8 cellular contexts compared by ENCODE assay signal in genomic region chr3:47782538-47783308, GRCh38. TPM values are rescaled to one million over a fixed set of nuclear protein-coding genes. Genes with fewer than 3 reads are reported as not detected.
A peak's percentile ranks its signal among the peaks of the same experiment; 100 is the strongest.
DNase-seq lines count a peak whose midpoint lies in the region; ATAC-seq and TF ChIP-seq lines count a peak whose summit lies in the region.

No MANE protein-coding gene starts in this region.

- H2AFZ ChIP-seq in IMR-90 (replicated peaks; ENCODE audit: low read length, poor library complexity): peak overlapping the region; percentile 98

- no TSS peak for BruUV-seq in IMR-90 (replicated peaks; lab: Mats Ljungman, UMichigan)

- no peak for TF ChIP-seq POLR2A in IMR-90 (IDR thresholded peaks at IDR 0.05; ENCODE audit: low read depth, low read length)

- H3K27me3 ChIP-seq in CD8-positive, alpha-beta memory T cell (ENCODE audit: insufficient read depth, low read length, poor library complexity, severe bottlenecking): no peaks in the 10 kb centered on the region
- H3K27me3 ChIP-seq in IMR-90 (ENCODE audit: control insufficient read depth, insufficient read depth, low read length): no peaks in the 10 kb centered on the region
- H3K27me3 ChIP-seq in naive thymus-derived CD4-positive, alpha-beta T cell (ENCODE audit: control insufficient read depth in 2 of 2, insufficient read depth in 2 of 2, low read length in 2 of 2): no peaks in the 10 kb centered on the region

- H4K5ac ChIP-seq in IMR-90 (ENCODE audit: low read depth, low read length): peak overlapping the region; percentile 86

- H2BK5ac ChIP-seq in IMR-90 (ENCODE audit: low read depth, low read length, poor library complexity, severe bottlenecking): peak overlapping the region; percentile 97

- peak overlapping the region; percentile 98 to 99 for H4K8ac ChIP-seq in IMR-90 (ENCODE audit: low read depth in 2 of 2, low read length in 2 of 2)

- no peaks in the 10 kb centered on the region for H3K9me3 Mint-ChIP-seq in CD8-positive, alpha-beta memory T cell
- H3K9me3 Mint-ChIP-seq in central memory CD8-positive, alpha-beta T cell: no peaks in the 10 kb centered on the region
- peaks cover 0 to 3% (median 0%) of the 10 kb centered on the region in 11 donors for H3K9me3 Mint-ChIP-seq in naive thymus-derived CD4-positive, alpha-beta T cell

- H3K79me1 ChIP-seq in IMR-90 (ENCODE audit: low read depth in 1 of 2, low read length in 2 of 2): peaks cover 3 to 32% of the 10 kb centered on the region in 2 experiments; a peak in 3 of 4 replicates

- H3K18ac ChIP-seq in IMR-90 (ENCODE audit: low read depth, low read length): peak overlapping the region; percentile 8; the same call in 1 of the 2 replicates

- TF ChIP-seq RAD21 in IMR-90 (IDR thresholded peaks at IDR 0.05; ENCODE audit: low read length): no peak

- POLR2A ChIA-PET in CD8-positive, alpha-beta memory T cell (lab: Charles Lee): no interaction called here
- POLR2A ChIA-PET in IMR-90 (lab: Charles Lee; ENCODE audit: unreplicated experiment): no interaction called here
- POLR2A ChIA-PET in naive thymus-derived CD4-positive, alpha-beta T cell (lab: Charles Lee): no interaction called here

- H3K9ac ChIP-seq in IMR-90 (ENCODE audit: low read depth, low read length): peak overlapping the region; percentile 97

- H4K91ac ChIP-seq in IMR-90 (ENCODE audit: insufficient read depth, low read depth, low read length): peak overlapping the region; percentile 96

- peaks cover 26% of the 10 kb centered on the region for H4K20me1 ChIP-seq in IMR-90 (ENCODE audit: insufficient read depth, low read length)

- peaks cover 3% of the 10 kb centered on the region; the same call in 1 of the 2 replicates for H3K9me1 ChIP-seq in IMR-90 (ENCODE audit: insufficient read depth, low read length)

- no peak for TF ChIP-seq CTCF in IMR-90 (conservative IDR thresholded peaks at IDR 0.05; ENCODE audit: low read depth, low read length)

- peak overlapping the region; percentile 90 for H3K27ac ChIP-seq in CD8-positive, alpha-beta memory T cell (ENCODE audit: low read depth, low read length)
- H3K27ac ChIP-seq in IMR-90 (ENCODE audit: insufficient read depth, low read length): peak overlapping the region; percentile 92
- peak overlapping the region; percentile 99 for H3K27ac ChIP-seq in naive thymus-derived CD4-positive, alpha-beta T cell (ENCODE audit: low read depth, low read length)

- H2BK120ac ChIP-seq in IMR-90 (ENCODE audit: low read depth, low read length): no peak overlapping the region

- H3K36me3 Mint-ChIP-seq in CD8-positive, alpha-beta memory T cell: peaks cover 0 to 12% (median 0%) of the 10 kb centered on the region in 3 donors
- H3K36me3 Mint-ChIP-seq in central memory CD8-positive, alpha-beta T cell (ENCODE audit: insufficient read depth): peaks cover 15% of the 10 kb centered on the region
- H3K36me3 Mint-ChIP-seq in naive thymus-derived CD4-positive, alpha-beta T cell: peaks cover 0 to 4% (median 0%) of the 10 kb centered on the region in 5 donors

- no peaks in the 10 kb centered on the region for H3K36me3 ChIP-seq in CD8-positive, alpha-beta memory T cell (ENCODE audit: insufficient read depth, low read length)
- 0 out of 2 replicates have a peak, but pooled peaks cover 2% of the 10 kb centered on the region for H3K36me3 ChIP-seq in IMR-90 (ENCODE audit: control insufficient read depth, insufficient read depth, low read length)
- H3K36me3 ChIP-seq in naive thymus-derived CD4-positive, alpha-beta T cell (ENCODE audit: control insufficient read depth in 2 of 3, insufficient read depth in 3 of 3, low read length in 3 of 3): no peaks in the 10 kb centered on the region

- no peak overlapping the region for H2BK20ac ChIP-seq in IMR-90 (ENCODE audit: low read depth, low read length)

- peak overlapping the region; percentile 93 to 99 (median 97) for H3K27ac Mint-ChIP-seq in CD8-positive, alpha-beta memory T cell
- peak overlapping the region; percentile 96 for H3K27ac Mint-ChIP-seq in central memory CD8-positive, alpha-beta T cell (ENCODE audit: low read depth)
- peak overlapping the region; percentile 93 to 100 (median 98) for H3K27ac Mint-ChIP-seq in naive thymus-derived CD4-positive, alpha-beta T cell

- DNase-seq in CD8-positive, alpha-beta memory T cell: no peak
- DNase-seq in IMR-90 (no peak), head of caudate nucleus (no peak), KG1 (lab: John Stamatoyannopoulos, UW) (no peak)
- no peak for DNase-seq in central memory CD8-positive, alpha-beta T cell (ENCODE audit: low spot score in 2 of 2)
- no peak for DNase-seq in naive thymus-derived CD4-positive, alpha-beta T cell
- DNase-seq in activated CD4-positive, CD25-positive, alpha-beta regulatory T cell (lab: John Stamatoyannopoulos, UW): no peak

- ATAC-seq in IMR-90 (ENCODE audit: low read depth): no peak
- no peak for ATAC-seq in central memory CD8-positive, alpha-beta T cell (replicated peaks; ENCODE audit: extremely low read depth, poor library complexity, severe bottlenecking)
- ATAC-seq in naive thymus-derived CD4-positive, alpha-beta T cell: no peak
- no peak for ATAC-seq in HG03457 (IDR thresholded peaks at IDR 0.05; ENCODE audit: unreplicated experiment)

- CTCF ChIA-PET in CD8-positive, alpha-beta memory T cell (lab: Charles Lee): no interaction called here
- CTCF ChIA-PET in IMR-90 (lab: Yijun Ruan, JAX): no interaction called here
- CTCF ChIA-PET in naive thymus-derived CD4-positive, alpha-beta T cell (lab: Charles Lee): no interaction called here

- H3K4me1 ChIP-seq in CD8-positive, alpha-beta memory T cell (ENCODE audit: insufficient read depth, low read length): peaks cover 35% of the 10 kb centered on the region
- peaks cover 2% of the 10 kb centered on the region for H3K4me1 ChIP-seq in IMR-90 (ENCODE audit: control insufficient read depth, insufficient read depth, low read length)
- H3K4me1 ChIP-seq in naive thymus-derived CD4-positive, alpha-beta T cell (ENCODE audit: control insufficient read depth in 2 of 2, insufficient read depth in 2 of 2, low read length in 2 of 2): peaks cover 18 to 21% of the 10 kb centered on the region in 2 donors

- intact Hi-C loops in IMR-90 (cut with micrococcal nuclease): no loop called here
- intact Hi-C loops in naive thymus-derived CD4-positive, alpha-beta T cell (cut with micrococcal nuclease): loop anchor here (1.0 to 10.0 kb wide), 9 partner anchors 21 to 1630 kb away; partner anchors contain the start of genes CCDC12 (in 1 of the 2), CSPG5 (in 1 of the 2), DHX30 (in 1 of the 2) and ELP6 (in 1 of the 2)
- intact Hi-C loops in head of caudate nucleus (cut with DNase I): no loop called here

- H3K14ac ChIP-seq in IMR-90 (replicated peaks; ENCODE audit: low read depth, low read length): peak overlapping the region; percentile 98

- H3K56ac ChIP-seq in IMR-90 (ENCODE audit: extremely low read depth, insufficient read depth, low read length): peak overlapping the region; percentile 94

- H3K4me3 Mint-ChIP-seq in CD8-positive, alpha-beta memory T cell: peak overlapping the region; percentile 87 to 96 (median 93)
- peak overlapping the region; percentile 93 for H3K4me3 Mint-ChIP-seq in central memory CD8-positive, alpha-beta T cell
- peak overlapping the region; percentile 87 to 96 (median 93) for H3K4me3 Mint-ChIP-seq in naive thymus-derived CD4-positive, alpha-beta T cell

- H3K27me3 Mint-ChIP-seq in CD8-positive, alpha-beta memory T cell: no peaks in the 10 kb centered on the region
- no peaks in the 10 kb centered on the region for H3K27me3 Mint-ChIP-seq in central memory CD8-positive, alpha-beta T cell
- H3K27me3 Mint-ChIP-seq in naive thymus-derived CD4-positive, alpha-beta T cell: peaks cover 0 to 3% (median 0%) of the 10 kb centered on the region in 5 donors

- H3K4me2 ChIP-seq in IMR-90 (ENCODE audit: low read depth, low read length): peak overlapping the region; percentile 69

- H3K4me3 ChIP-seq in CD8-positive, alpha-beta memory T cell (ENCODE audit: low read length): peak overlapping the region; percentile 64
- peak overlapping the region; percentile 61 for H3K4me3 ChIP-seq in IMR-90 (ENCODE audit: insufficient read depth, low read depth, low read length)
- H3K4me3 ChIP-seq in naive thymus-derived CD4-positive, alpha-beta T cell (ENCODE audit: low read length): peak overlapping the region; percentile 65

- H2AK5ac ChIP-seq in IMR-90 (ENCODE audit: low read depth, low read length): peak overlapping the region; percentile 79; the same call in 1 of the 2 replicates

- H3K23ac ChIP-seq in IMR-90 (ENCODE audit: low read depth, low read length): peak overlapping the region; percentile 96; the same call in 1 of the 2 replicates

- in situ Hi-C loops in IMR-90 (cut with MboI; ENCODE audit: low sequenced_read_pairs): no loop called here

- H2AK9ac ChIP-seq in IMR-90 (replicated peaks; ENCODE audit: low read depth, low read length, poor library complexity): peak overlapping the region; percentile 80

- H3K4ac ChIP-seq in IMR-90 (ENCODE audit: low read depth, low read length): peak overlapping the region; percentile 97

- H2BK15ac ChIP-seq in IMR-90 (ENCODE audit: low read depth, low read length): no peak overlapping the region

- H3K4me1 Mint-ChIP-seq in CD8-positive, alpha-beta memory T cell: peaks cover 26 to 35% (median 32%) of the 10 kb centered on the region in 3 donors
- peaks cover 26% of the 10 kb centered on the region for H3K4me1 Mint-ChIP-seq in central memory CD8-positive, alpha-beta T cell
- peaks cover 18 to 28% (median 23%) of the 10 kb centered on the region in 7 donors for H3K4me1 Mint-ChIP-seq in naive thymus-derived CD4-positive, alpha-beta T cell

- dilution Hi-C loops in IMR-90 (cut with HindIII; ENCODE audit: low sequenced_read_pairs, unreplicated experiment): no loop called here

- WGBS in IMR-90 (ENCODE audit: extremely low coverage in 2 of 2, insufficient read length in 1 of 2), 2 experiments: 100% methylated on average over 1 of the region's 19 CpGs; no CpG with 5 or more reads in 1 of the 2 experiments

- no peaks in the 10 kb centered on the region for H3K9me3 ChIP-seq in CD8-positive, alpha-beta memory T cell (ENCODE audit: low read length)
- no peaks in the 10 kb centered on the region for H3K9me3 ChIP-seq in IMR-90 (ENCODE audit: control insufficient read depth, insufficient read depth, low read length)
- no peaks in the 10 kb centered on the region for H3K9me3 ChIP-seq in naive thymus-derived CD4-positive, alpha-beta T cell (ENCODE audit: control insufficient read depth in 2 of 3, low read length in 3 of 3)

RNA-seq across cellular contexts. Expression of gene SMARCC1, which starts 1.0 kb away (rescaled TPM):
- 100 to 1,000 TPM; 100 to 107 TPM for total RNA-seq in CD8-positive, alpha-beta memory T cell
- polyA plus RNA-seq in CD8-positive, alpha-beta memory T cell: 54.6 TPM
- 39.6 and 51.4 TPM in 2 replicates for total RNA-seq in IMR-90 (2012; rRNA removed)
- 18.6 and 20.0 TPM in 2 replicates for polyA plus RNA-seq in IMR-90 (2012; rRNA removed)
- polyA plus RNA-seq in IMR-90 (2012; cell fraction: cytosol; rRNA removed): 6.6 and 9.6 TPM in 2 replicates
- 17.9 and 20.3 TPM in 2 replicates for polyA plus RNA-seq in IMR-90 (2012; cell fraction: nucleus; rRNA removed; ENCODE audit: low replicate concordance)
- total RNA-seq in naive thymus-derived CD4-positive, alpha-beta T cell: 100 to 1,000 TPM in 2 of 5 experiments, 10 to 100 TPM in 3; 92.2 to 125 (median 99.1) TPM
- polyA plus RNA-seq in naive thymus-derived CD4-positive, alpha-beta T cell: 10 to 100 TPM; 54.0 to 62.4 TPM

RNA-seq across cellular contexts. Expression of gene DHX30, which starts 20.2 kb away (rescaled TPM):
- total RNA-seq in CD8-positive, alpha-beta memory T cell: 100 to 1,000 TPM; 117 TPM
- polyA plus RNA-seq in CD8-positive, alpha-beta memory T cell: 48.3 TPM
- 51.7 and 57.2 TPM in 2 replicates for total RNA-seq in IMR-90 (2012; rRNA removed)
- polyA plus RNA-seq in IMR-90 (2012; rRNA removed): 55.6 and 63.0 TPM in 2 replicates
- polyA plus RNA-seq in IMR-90 (2012; cell fraction: cytosol; rRNA removed): 37.1 and 45.6 TPM in 2 replicates
- 104 and 239 TPM in 2 replicates for polyA plus RNA-seq in IMR-90 (2012; cell fraction: nucleus; rRNA removed; ENCODE audit: low replicate concordance)
- total RNA-seq in naive thymus-derived CD4-positive, alpha-beta T cell: 100 to 1,000 TPM in 1 of 5 experiments, 10 to 100 TPM in 4; 64.1 to 103 (median 92.0) TPM
- 10 to 100 TPM; 27.8 to 65.8 TPM for polyA plus RNA-seq in naive thymus-derived CD4-positive, alpha-beta T cell

Comparison
In these comparisons a context has a peak if more than half of its experiments do, and no peak if none do; other contexts are left out.
1. intact Hi-C loops: an anchor here in naive thymus-derived CD4-positive, alpha-beta T cell (1.0 to 10.0 kb wide); none called in IMR-90 and head of caudate nucleus.